In the genomic region with DNA sequence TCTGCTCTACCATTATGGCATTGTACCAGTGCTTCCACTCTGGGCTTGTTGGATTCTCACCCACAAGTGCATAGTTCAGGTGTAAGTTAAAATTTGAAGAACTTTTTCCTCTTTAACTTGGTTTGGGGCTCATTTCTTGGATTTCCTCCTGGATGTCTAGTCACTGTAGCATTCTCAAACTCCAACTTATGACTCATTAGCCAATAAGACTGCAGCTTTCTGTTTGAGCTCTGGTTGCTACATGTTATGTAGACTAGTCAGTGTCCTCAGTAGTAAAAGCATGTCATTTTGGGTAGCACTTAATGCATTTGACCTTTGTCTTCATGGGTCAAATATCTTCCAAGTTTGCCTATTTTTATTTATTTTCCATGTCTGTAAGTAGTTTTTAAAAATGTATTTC, we compare ENCODE assay signal across 16 cellular contexts.
A peak's percentile ranks its signal among the peaks of the same experiment; 100 is the strongest.
DNase-seq lines count a peak whose midpoint lies in the region; ATAC-seq and TF ChIP-seq lines count a peak whose summit lies in the region.
"Had no signal": no experiment of that assay in that cellular context is flagged by ENCODE, and none has a peak within 500 bp of the region (broad histone marks: within the 10 kb centered on the region; RNA-seq: fewer than 3 reads in every experiment).

No MANE protein-coding gene starts in this region.

- no peak overlapping the region for H3K4me3 ChIP-seq in mammary epithelial cell (replicated peaks in 1 of 3; ENCODE audit: insufficient read depth in 1 of 3, low read depth in 2 of 3, low read length in 3 of 3)
- H3K4me3 ChIP-seq: left ventricle myocardium inferior, PC-9 had no signal

- H4K20me1 ChIP-seq in mammary epithelial cell (ENCODE audit: insufficient read depth, low read length): no peaks in the 10 kb centered on the region

- H3K36me3 ChIP-seq in mammary epithelial cell (ENCODE audit: insufficient read depth, low read length): no peaks in the 10 kb centered on the region
- H3K36me3 ChIP-seq: left ventricle myocardium inferior had no signal

- CTCF ChIA-PET in mammary epithelial cell (lab: Charles Lee; ENCODE audit: low non-redundant PET): no interaction called here

- dilution Hi-C loops in mammary epithelial cell (cut with HindIII; ENCODE audit: low sequenced_read_pairs): no loop called here

- no peak overlapping the region for H3K27ac ChIP-seq in mammary epithelial cell (ENCODE audit: insufficient read depth, low read depth, low read length)
- H3K27ac ChIP-seq in foreskin keratinocyte: no peak overlapping the region
- H3K27ac ChIP-seq: left ventricle myocardium inferior, PC-9 had no signal

- peak overlapping the region; percentile 12 for H3K4me2 ChIP-seq in mammary epithelial cell (ENCODE audit: insufficient read depth, low read depth, low read length)
- H3K4me2 ChIP-seq: PC-9 had no signal

- no peaks in the 10 kb centered on the region for H3K27me3 ChIP-seq in mammary epithelial cell (ENCODE audit: insufficient read depth, low read length)
- no peaks in the 10 kb centered on the region for H3K27me3 ChIP-seq in foreskin keratinocyte

- ATAC-seq in foreskin keratinocyte: peak; percentile 93

- BruUV-seq in mammary epithelial cell (replicated peaks; lab: Mats Ljungman, UMichigan): no TSS peak

- in situ Hi-C loops in mammary epithelial cell (cut with MboI; ENCODE audit: low sequenced_read_pairs in 2 of 2): loop anchor here in 1 of 2 donors (25.0 kb wide), 1 partner anchor 709 kb away; no protein-coding TSS in a partner anchor

- H3K4me1 ChIP-seq in mammary epithelial cell (ENCODE audit: insufficient read depth, low read length): peaks cover 9% of the 10 kb centered on the region
- H3K4me1 ChIP-seq in foreskin keratinocyte: peaks cover 16% of the 10 kb centered on the region
- H3K4me1 ChIP-seq: left ventricle myocardium inferior had no signal

- intact Hi-C loops in mammary epithelial cell (cut with micrococcal nuclease): loop anchor here (5.0 kb wide), 2 partner anchors 56 to 74 kb away; no protein-coding TSS in a partner anchor

- H3K79me2 ChIP-seq in mammary epithelial cell (ENCODE audit: insufficient read depth, low read length): no peaks in the 10 kb centered on the region

- H3K9ac ChIP-seq in mammary epithelial cell (ENCODE audit: insufficient read depth, low read length): no peak overlapping the region

- H3K9me3 ChIP-seq in mammary epithelial cell (replicated peaks; ENCODE audit: insufficient read depth, low read length): no peaks in the 10 kb centered on the region

- DNase-seq in A172 (ENCODE audit: low spot score): peak; percentile 81
- peak; percentile 47 for DNase-seq in HS-27A (ENCODE audit: low read depth)
- DNase-seq in mammary epithelial cell: peak; percentile 60
- DNase-seq in foreskin keratinocyte: peak; percentile 44 to 79
- no peak for DNase-seq in iPS-NIHi7 (ENCODE audit: extremely low spot score)
- no peak for DNase-seq in DMS153 (lab: John Stamatoyannopoulos, UW)
- DNase-seq in KG1 (lab: John Stamatoyannopoulos, UW): no peak
- DNase-seq in germinal center (ENCODE audit: low spot score): no peak
- DNase-seq: 8988T; activated CD4-positive, alpha-beta memory T cell treated with anti-CD3 and anti-CD28 coated beads, Interleukin-2, amount 10 ng/mL, durations not matched to agents 7 days and 5 days; left ventricle myocardium inferior; naive B cell; NCI-H187; NCI-H524 treated with DMSO at 0.1 percent for 48 hours; PC-9; substantia nigra had no signal

- no peak for TF ChIP-seq CTCF in mammary epithelial cell (conservative IDR thresholded peaks at IDR 0.05 in 1 of 2, IDR thresholded peaks at IDR 0.05 in 1 of 2; ENCODE audit: extremely low read depth in 1 of 2, insufficient read depth in 1 of 2, low read depth in 1 of 2, low read length in 2 of 2)
- no peak for TF ChIP-seq CTCF in foreskin keratinocyte (conservative IDR thresholded peaks at IDR 0.05)

- H2AFZ ChIP-seq in mammary epithelial cell (ENCODE audit: low read depth, low read length): peak overlapping the region; percentile 67
- H2AFZ ChIP-seq: PC-9 had no signal

Comparison
In these comparisons a context has a peak if more than half of its experiments do, and no peak if none do; other contexts are left out.
1. DNase-seq: peak in A172 (single experiment), HS-27A (single experiment), mammary epithelial cell (single experiment) and foreskin keratinocyte (2 of 2); none in iPS-NIHi7 (single experiment), DMS153 (single experiment), KG1 (single experiment) and germinal center (single experiment).